8 cellular contexts compared by ENCODE assay signal in genomic region chr2:98457045-98457696, GRCh38. TPM values are rescaled to one million over a fixed set of nuclear protein-coding genes. Genes with fewer than 3 reads are reported as not detected.
DNase-seq lines count a peak whose midpoint lies in the region; ATAC-seq and TF ChIP-seq lines count a peak whose summit lies in the region.

No MANE protein-coding gene starts in this region.

- peaks cover 6% of the 10 kb centered on the region for H3K36me3 ChIP-seq in PC-3 (ENCODE audit: low read depth, low read length)
- no peaks in the 10 kb centered on the region for H3K36me3 ChIP-seq in hepatocyte (replicated peaks; ENCODE audit: insufficient read depth, low read depth)
- peaks cover 0 to 10% (median 0%) of the 10 kb centered on the region in 3 donors for H3K36me3 ChIP-seq in tibial nerve

- H3K9me2 ChIP-seq in PC-3 (replicated peaks; ENCODE audit: low read length) (no peaks in the 10 kb centered on the region), hepatocyte (replicated peaks; ENCODE audit: insufficient read depth) (no peaks in the 10 kb centered on the region)

- no peaks in the 10 kb centered on the region for H3K9me3 Mint-ChIP-seq in effector memory CD8-positive, alpha-beta T cell
- H3K9me3 Mint-ChIP-seq in osteocyte (ENCODE audit: unreplicated experiment) = no peaks in the 10 kb centered on the region

- H3K27ac ChIP-seq in PC-3 (ENCODE audit: low read length) (peak overlapping the region; percentile 82), hepatocyte (no peak overlapping the region), tibial nerve (no peak overlapping the region)

- no TSS peak for BruUV-seq in PC-3 (replicated peaks; lab: Mats Ljungman, UMichigan)

- H3K4me3 Mint-ChIP-seq in effector memory CD8-positive, alpha-beta T cell = peak overlapping the region; percentile 7 to 19
- H3K4me3 Mint-ChIP-seq in osteocyte (ENCODE audit: unreplicated experiment) = no peak overlapping the region

- H3K4me1 ChIP-seq in PC-3 (ENCODE audit: insufficient read depth, low read length) (peaks cover 60% of the 10 kb centered on the region), hepatocyte (ENCODE audit: insufficient read depth) (peaks cover 9% of the 10 kb centered on the region), tibial nerve (peaks cover 0 to 50% (median 25%) of the 10 kb centered on the region in 4 donors)

- no peak overlapping the region for H2AFZ ChIP-seq in PC-3 (ENCODE audit: low read length)
- no peak overlapping the region for H2AFZ ChIP-seq in hepatocyte

- DNase-seq in GM03348 (ENCODE audit: low spot score) (peak; percentile 68), PC-3 (peak; percentile 88), osteocyte (ENCODE audit: extremely low spot score, unreplicated experiment) (peak; percentile 25), medulla oblongata (ENCODE audit: extremely low spot score) (no peak), hepatocyte (ENCODE audit: low spot score) (no peak), tibial nerve (ENCODE audit: low spot score in 2 of 2) (no peak)
- DNase-seq in effector memory CD8-positive, alpha-beta T cell = no peak

- no peaks in the 10 kb centered on the region for H3F3A ChIP-seq in PC-3 (ENCODE audit: low read length, unreplicated experiment)

- no peaks in the 10 kb centered on the region for H3K27me3 Mint-ChIP-seq in effector memory CD8-positive, alpha-beta T cell
- no peaks in the 10 kb centered on the region for H3K27me3 Mint-ChIP-seq in osteocyte (ENCODE audit: unreplicated experiment)

- no peaks in the 10 kb centered on the region for H3K9me3 ChIP-seq in PC-3 (ENCODE audit: low read length)
- no peaks in the 10 kb centered on the region for H3K9me3 ChIP-seq in hepatocyte (ENCODE audit: low read depth)
- H3K9me3 ChIP-seq in tibial nerve = no peaks in the 10 kb centered on the region

- H3K4me3 ChIP-seq in PC-3 (ENCODE audit: low read length) (no peak overlapping the region), hepatocyte (no peak overlapping the region), tibial nerve (no peak overlapping the region)

- peak overlapping the region; percentile 44 for H3K9ac ChIP-seq in PC-3 (ENCODE audit: low read length)

- POLR2A ChIA-PET in PC-3 (lab: Charles Lee; ENCODE audit: unreplicated experiment) = interaction anchor here (0.6 kb wide), 1 partner anchor 25 kb away, joined by 4 read pairs; no protein-coding TSS in a partner anchor

- no peak for TF ChIP-seq EP300 in tibial nerve (IDR thresholded peaks at IDR 0.05)

- H3K27ac Mint-ChIP-seq in effector memory CD8-positive, alpha-beta T cell = peak overlapping the region; percentile 97
- no peak overlapping the region for H3K27ac Mint-ChIP-seq in osteocyte (ENCODE audit: unreplicated experiment)

- no peak for TF ChIP-seq POLR2A in tibial nerve (IDR thresholded peaks at IDR 0.05)

- peaks cover 94% of the 10 kb centered on the region for H3K79me2 ChIP-seq in PC-3 (ENCODE audit: low read length)
- H3K79me2 ChIP-seq in hepatocyte = peaks cover 78% of the 10 kb centered on the region

- H3K4me2 ChIP-seq in PC-3 (ENCODE audit: low read length) (peak overlapping the region; percentile 33), hepatocyte (no peak overlapping the region)

- 71% methylated on average over 4 of the region's 4 CpGs for WGBS in hepatocyte (ENCODE audit: low lambda C conversion rate, missing lambda C conversion rate)
- 86% methylated on average over 4 of the region's 4 CpGs for whole genome bisulfite sequencing in tibial nerve, 2 donors

- H4K20me1 ChIP-seq in PC-3 (ENCODE audit: low read length) = no peaks in the 10 kb centered on the region
- H4K20me1 ChIP-seq in hepatocyte (ENCODE audit: insufficient read depth, poor library complexity, severe bottlenecking) = peaks cover 7% of the 10 kb centered on the region

- no peak for TF ChIP-seq CTCF in PC-3 (conservative IDR thresholded peaks at IDR 0.05; ENCODE audit: low read depth, low read length)
- TF ChIP-seq CTCF in osteocyte (IDR thresholded peaks at IDR 0.05) = no peak
- no peak for TF ChIP-seq CTCF in hepatocyte (IDR thresholded peaks at IDR 0.05; ENCODE audit: poor library complexity)
- TF ChIP-seq CTCF in tibial nerve (IDR thresholded peaks at IDR 0.05) = no peak

- intact Hi-C loops in PC-3 (cut with micrococcal nuclease) = no loop called here

- ATAC-seq in PC-3 = peak; percentile 78
- ATAC-seq in effector memory CD8-positive, alpha-beta T cell (replicated peaks) = no peak
- no peak for ATAC-seq in GM19395 (IDR thresholded peaks at IDR 0.05; ENCODE audit: unreplicated experiment)

- H3K4me1 Mint-ChIP-seq in effector memory CD8-positive, alpha-beta T cell (ENCODE audit: low read depth in 2 of 2) = peaks cover 85 to 86% of the 10 kb centered on the region in 2 donors
- peaks cover 29% of the 10 kb centered on the region for H3K4me1 Mint-ChIP-seq in osteocyte (ENCODE audit: unreplicated experiment)

- CTCF ChIA-PET in PC-3 (lab: Charles Lee) = interaction anchor here (0.6 kb wide), 1 partner anchor 45 kb away, joined by 3 read pairs; no protein-coding TSS in a partner anchor

- H3K36me3 Mint-ChIP-seq in effector memory CD8-positive, alpha-beta T cell (ENCODE audit: insufficient read depth) = peaks cover 60% of the 10 kb centered on the region
- peaks cover 4% of the 10 kb centered on the region for H3K36me3 Mint-ChIP-seq in osteocyte (ENCODE audit: unreplicated experiment)

- no peaks in the 10 kb centered on the region for H3K27me3 ChIP-seq in PC-3 (ENCODE audit: low read length)
- H3K27me3 ChIP-seq in hepatocyte = no peaks in the 10 kb centered on the region
- no peaks in the 10 kb centered on the region for H3K27me3 ChIP-seq in tibial nerve

RNA-seq across cellular contexts. Expression of gene INPP4A, which starts 12.5 kb away (rescaled TPM):
- total RNA-seq in PC-3 (2014; rRNA removed) (23.4 and 28.6 TPM in 2 replicates), osteocyte (31.4 and 31.5 TPM in 2 replicates), hepatocyte (9.2 and 13.1 TPM in 2 replicates), tibial nerve (10 to 100 TPM; 23.7 to 45.0 (median 30.9) TPM)
- 6.2 and 7.9 TPM in 2 replicates for polyA plus RNA-seq in hepatocyte

Comparison
In these comparisons a context has a peak if more than half of its experiments do, and no peak if none do; other contexts are left out.
1. DNase-seq: peak in GM03348 (single experiment), PC-3 (single experiment) and osteocyte (single experiment); none in effector memory CD8-positive, alpha-beta T cell (0 of 3), medulla oblongata (single experiment), hepatocyte (single experiment) and tibial nerve (0 of 2).